Comparison of ENCODE assay signal across 20 cellular contexts in the genomic region with DNA sequence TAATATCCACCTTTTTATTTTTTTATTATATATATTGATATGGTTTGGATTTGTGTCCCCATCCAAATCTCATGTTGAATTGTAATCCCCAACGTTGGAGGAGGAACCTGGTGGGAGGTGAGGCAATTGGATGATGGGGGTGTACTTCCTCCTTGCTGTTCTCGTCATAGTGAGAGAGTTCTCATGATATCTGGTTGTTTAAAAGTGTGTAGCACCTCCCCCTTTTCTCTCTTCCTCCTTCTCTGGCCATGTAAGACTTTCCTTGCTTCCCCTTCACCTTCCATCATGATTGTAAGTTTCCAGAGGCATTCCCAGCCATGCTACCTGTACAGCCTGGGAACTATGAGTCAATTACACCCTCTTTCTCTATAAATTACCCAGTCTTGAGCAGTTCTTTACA.
"Had no signal": no experiment of that assay in that cellular context is flagged by ENCODE, and none has a peak within 500 bp of the region (broad histone marks: within the 10 kb centered on the region; RNA-seq: fewer than 3 reads in every experiment).

No MANE protein-coding gene starts in this region.

- H3K27ac ChIP-seq: body of pancreas, cardiac muscle cell, epithelial cell of prostate, gastroesophageal sphincter, left ventricle myocardium inferior, neural progenitor cell, sigmoid colon, testis, vagina had no signal

- H3K4me1 ChIP-seq: body of pancreas, gastroesophageal sphincter, sigmoid colon, testis, vagina had no signal

- H3K9me3 ChIP-seq: body of pancreas, gastroesophageal sphincter, left ventricle myocardium inferior, sigmoid colon, testis, vagina had no signal

- H3K27me3 ChIP-seq: body of pancreas, neural progenitor cell, testis, vagina had no signal

- H3K4me2 ChIP-seq: neural progenitor cell had no signal

- H3K9ac ChIP-seq: neural progenitor cell had no signal

- H3K36me3 ChIP-seq: cardiac muscle cell, gastroesophageal sphincter, left ventricle myocardium inferior, neural progenitor cell, sigmoid colon, vagina had no signal

- DNase-seq: activated CD4-positive, alpha-beta T cell treated with anti-CD3 and anti-CD28 coated beads for 1 hour; activated CD4-positive, alpha-beta T cell treated with anti-CD3 and anti-CD28 coated beads, Interleukin-2, amount 50 U/mL, for 1 hour; activated CD8-positive, alpha-beta T cell treated with anti-CD3 and anti-CD28 coated beads, Interleukin-2, amount 10 ng/mL, durations not matched to agents 7 days and 5 days; activated gamma-delta T cell treated with Interleukin-2 at 50 U/mL for 16 hours; anterior cingulate cortex; body of pancreas; hypothalamus; left ventricle myocardium inferior; naive thymus-derived CD8-positive, alpha-beta T cell; retina; sigmoid colon; stimulated activated CD4-positive, alpha-beta T cell treated with anti-CD3 and anti-CD28 coated beads, Interleukin-2, amount 100 ng/mL, for 48 hours; stimulated activated naive CD4-positive, alpha-beta T cell; testis; trophoblast cell had no signal

- H2AFZ ChIP-seq: neural progenitor cell had no signal

- H3K4me3 ChIP-seq: body of pancreas, cardiac muscle cell, gastroesophageal sphincter, left ventricle myocardium inferior, neural progenitor cell, sigmoid colon, testis, vagina had no signal

- ATAC-seq: activated CD8-positive, alpha-beta T cell treated with anti-CD3 and anti-CD28 coated beads, Interleukin-2, amount 10 ng/mL, durations not matched to agents 7 days and 5 days; body of pancreas; gastroesophageal sphincter; naive thymus-derived CD8-positive, alpha-beta T cell had no signal
